In the genomic region with DNA sequence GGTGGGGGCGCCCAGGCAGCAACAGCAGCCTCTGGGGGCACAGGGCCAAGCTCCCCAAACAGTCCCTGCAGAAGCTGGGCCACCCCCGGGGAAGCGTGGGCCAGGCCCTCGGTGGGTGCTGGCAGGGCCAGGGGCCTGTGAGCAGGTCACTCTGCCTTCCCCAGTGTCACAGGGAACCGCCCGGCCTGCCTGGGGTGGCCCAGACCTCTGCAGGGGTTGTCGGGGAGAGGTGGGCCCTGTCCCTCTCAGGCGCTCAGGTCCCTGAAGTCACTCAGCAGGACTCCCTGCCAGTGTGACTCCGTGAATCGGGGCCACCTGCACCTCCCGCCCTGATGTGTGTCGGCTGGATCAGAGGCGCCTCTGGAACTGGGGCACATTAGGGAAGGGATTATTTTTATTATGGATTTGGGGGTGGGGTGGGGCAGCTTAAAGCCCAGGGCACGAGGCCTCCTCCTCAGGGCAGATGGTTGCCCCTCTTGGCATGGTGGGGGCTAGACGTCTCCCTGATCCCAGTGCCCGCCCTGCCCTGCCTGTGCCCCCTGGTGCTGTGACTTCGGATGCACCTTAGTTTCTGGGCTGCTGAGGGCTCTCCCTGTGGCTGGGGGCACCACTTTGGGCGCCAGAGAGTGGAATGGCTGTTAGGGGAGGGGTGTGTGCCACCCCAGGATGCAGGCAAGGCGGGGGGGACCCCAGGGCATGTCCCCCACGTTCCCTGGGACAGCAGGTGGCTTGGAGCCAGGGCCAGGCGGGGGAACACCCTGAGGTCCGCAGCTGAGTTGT, we compare ENCODE assay signal across 1 cellular context.
TF ChIP-seq lines count a peak whose summit lies in the region.

No MANE protein-coding gene starts in this region.

TF ChIP-seq in A549, 52 proteins besides CTCF, POLR2A, EP300 and RAD21 (continued from another document):
- no peak for TF ChIP-seq ZC3H11A (IDR thresholded peaks at IDR 0.05)
- TF ChIP-seq, protein P1, sequence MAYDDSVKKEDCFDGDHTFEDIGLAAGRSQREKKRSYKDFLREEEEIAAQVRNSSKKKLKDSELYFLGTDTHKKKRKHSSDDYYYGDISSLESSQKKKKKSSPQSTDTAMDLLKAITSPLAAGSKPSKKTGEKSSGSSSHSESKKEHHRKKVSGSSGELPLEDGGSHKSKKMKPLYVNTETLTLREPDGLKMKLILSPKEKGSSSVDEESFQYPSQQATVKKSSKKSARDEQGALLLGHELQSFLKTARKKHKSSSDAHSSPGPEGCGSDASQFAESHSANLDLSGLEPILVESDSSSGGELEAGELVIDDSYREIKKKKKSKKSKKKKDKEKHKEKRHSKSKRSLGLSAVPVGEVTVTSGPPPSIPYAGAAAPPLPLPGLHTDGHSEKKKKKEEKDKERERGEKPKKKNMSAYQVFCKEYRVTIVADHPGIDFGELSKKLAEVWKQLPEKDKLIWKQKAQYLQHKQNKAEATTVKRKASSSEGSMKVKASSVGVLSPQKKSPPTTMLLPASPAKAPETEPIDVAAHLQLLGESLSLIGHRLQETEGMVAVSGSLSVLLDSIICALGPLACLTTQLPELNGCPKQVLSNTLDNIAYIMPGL (CRISPR knock-in tag; IDR thresholded peaks at IDR 0.05; ENCODE audit: borderline replicate concordance): no peak
- TF ChIP-seq ZNF302 (CRISPR knock-in tag; IDR thresholded peaks at IDR 0.05): no peak
- TF ChIP-seq, protein P2, sequence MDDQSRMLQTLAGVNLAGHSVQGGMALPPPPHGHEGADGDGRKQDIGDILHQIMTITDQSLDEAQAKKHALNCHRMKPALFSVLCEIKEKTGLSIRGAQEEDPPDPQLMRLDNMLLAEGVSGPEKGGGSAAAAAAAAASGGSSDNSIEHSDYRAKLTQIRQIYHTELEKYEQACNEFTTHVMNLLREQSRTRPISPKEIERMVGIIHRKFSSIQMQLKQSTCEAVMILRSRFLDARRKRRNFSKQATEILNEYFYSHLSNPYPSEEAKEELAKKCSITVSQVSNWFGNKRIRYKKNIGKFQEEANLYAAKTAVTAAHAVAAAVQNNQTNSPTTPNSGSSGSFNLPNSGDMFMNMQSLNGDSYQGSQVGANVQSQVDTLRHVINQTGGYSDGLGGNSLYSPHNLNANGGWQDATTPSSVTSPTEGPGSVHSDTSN (IDR thresholded peaks at IDR 0.05): no peak; the same call in 1 of the 2 replicates
- TF ChIP-seq GATA3 (IDR thresholded peaks at IDR 0.05; ENCODE audit: borderline replicate concordance): no peak
- no peak for TF ChIP-seq JUN (IDR thresholded peaks at IDR 0.05)
- no peak for TF ChIP-seq BHLHE40 (IDR thresholded peaks at IDR 0.05; ENCODE audit: low read depth, low read length)
- TF ChIP-seq CHD4 (IDR thresholded peaks at IDR 0.05; ENCODE audit: borderline replicate concordance): no peak
